28 cellular contexts compared by ENCODE assay signal in the genomic region with DNA sequence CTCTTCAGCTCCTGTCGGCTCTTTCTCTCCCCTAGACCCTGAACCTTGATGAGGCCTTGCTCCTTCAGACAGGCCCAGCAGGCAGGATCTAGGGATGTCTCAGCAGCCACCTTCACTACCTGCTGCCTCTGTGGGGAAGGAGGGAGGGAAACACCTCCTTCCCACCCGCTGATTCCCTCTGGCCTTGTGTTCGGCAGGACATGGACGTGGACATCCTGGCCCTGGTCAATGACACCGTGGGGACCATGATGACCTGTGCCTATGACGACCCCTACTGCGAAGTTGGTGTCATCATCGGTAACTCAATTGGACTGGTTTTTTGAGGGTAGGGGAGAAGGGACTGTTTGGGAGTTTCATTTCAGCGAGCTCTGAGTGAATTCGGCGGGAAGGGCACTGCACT. TPM values are rescaled to one million over a fixed set of nuclear protein-coding genes. Genes with fewer than 3 reads are reported as not detected.
DNase-seq lines count a peak whose midpoint lies in the region; ATAC-seq, FAIRE-seq and TF ChIP-seq lines count a peak whose summit lies in the region.
"Had no signal": no experiment of that assay in that cellular context is flagged by ENCODE, and none has a peak within 500 bp of the region (broad histone marks: within the 10 kb centered on the region; RNA-seq: fewer than 3 reads in every experiment).

No MANE protein-coding gene starts in this region.

- no peak overlapping the region for H2AK9ac ChIP-seq in IMR-90 (replicated peaks; ENCODE audit: low read depth, low read length, poor library complexity)

- TF ChIP-seq RAD21 in IMR-90 (IDR thresholded peaks at IDR 0.05; ENCODE audit: low read length): no peak
- no peak for TF ChIP-seq RAD21 in H1 (IDR thresholded peaks at IDR 0.05 in 1 of 2, conservative IDR thresholded peaks at IDR 0.05 in 1 of 2; ENCODE audit: low read depth in 2 of 2, low read length in 2 of 2)

- H3K9ac ChIP-seq in IMR-90 (ENCODE audit: low read depth, low read length): no peak overlapping the region
- H3K9ac ChIP-seq in H1 (replicated peaks in 1 of 4; ENCODE audit: extremely low read depth in 1 of 4, low read depth in 3 of 4, low read length in 3 of 4): no peak overlapping the region
- no peak overlapping the region for H3K9ac ChIP-seq in endodermal cell (ENCODE audit: extremely low read depth, low read length, poor library complexity, severe bottlenecking)
- H3K9ac ChIP-seq: SK-N-SH had no signal

- peak overlapping the region; percentile 14 for H2AFZ ChIP-seq in IMR-90 (replicated peaks; ENCODE audit: low read length, poor library complexity)
- H2AFZ ChIP-seq in H1 (ENCODE audit: low read length): no peak overlapping the region

- no peaks in the 10 kb centered on the region for H3K23me2 ChIP-seq in H1 (ENCODE audit: low read depth, low read length)

- H3K27ac Mint-ChIP-seq in endodermal cell: no peak overlapping the region
- H3K27ac Mint-ChIP-seq: CD8-positive, alpha-beta T cell had no signal

- H3K9me1 ChIP-seq in IMR-90 (ENCODE audit: insufficient read depth, low read length): no peaks in the 10 kb centered on the region

- no peak overlapping the region for H3K4me3 ChIP-seq in IMR-90 (ENCODE audit: insufficient read depth, low read depth, low read length)
- no peak overlapping the region for H3K4me3 ChIP-seq in H1 (ENCODE audit: extremely low read depth in 1 of 4, insufficient read depth in 2 of 4, low read depth in 3 of 4, low read length in 4 of 4)
- H3K4me3 ChIP-seq in spleen: no peak overlapping the region
- H3K4me3 ChIP-seq in endodermal cell (ENCODE audit: low read length): no peak overlapping the region
- H3K4me3 ChIP-seq: K562, MG63 had no signal

- intact Hi-C loops in IMR-90 (cut with micrococcal nuclease): no loop called here
- intact Hi-C loops in spleen (cut with DNase I; ENCODE audit: low total_unique reads): loop anchor here (2.0 kb wide), 1 partner anchor 152 kb away; no protein-coding TSS in a partner anchor

- H2BK12ac ChIP-seq in H1 (ENCODE audit: low read depth, low read length): 0 out of 2 replicates have a peak overlapping the region, but pooled peaks have one; percentile 7

- no peaks in the 10 kb centered on the region for H3K79me2 ChIP-seq in H1 (ENCODE audit: control insufficient read depth in 1 of 2, insufficient read depth in 2 of 2, low read length in 2 of 2)

- H3K23ac ChIP-seq in IMR-90 (ENCODE audit: low read depth, low read length) (no peak overlapping the region), H1 (ENCODE audit: insufficient read length) (no peak overlapping the region)

- no peak overlapping the region for H3K4ac ChIP-seq in IMR-90 (ENCODE audit: low read depth, low read length)
- H3K4ac ChIP-seq in H1 (replicated peaks; ENCODE audit: insufficient read length, low read depth, low read length): no peak overlapping the region

- dilution Hi-C loops in IMR-90 (cut with HindIII; ENCODE audit: low sequenced_read_pairs, unreplicated experiment): no loop called here

- CTCF ChIA-PET in IMR-90 (lab: Yijun Ruan, JAX): interaction anchor here (1.0 kb wide), 1 partner anchor 143 kb away, joined by 9 read pairs; no protein-coding TSS in a partner anchor
- CTCF ChIA-PET in H1 (lab: Charles Lee; ENCODE audit: partially characterized antibody): interaction anchor here (1.0 to 8.1 kb wide), 13 partner anchors 9 to 179 kb away, joined by 3 to 66 read pairs (median 4); no protein-coding TSS in a partner anchor

- no peak overlapping the region for H3K27ac ChIP-seq in IMR-90 (ENCODE audit: insufficient read depth, low read length)
- no peak overlapping the region for H3K27ac ChIP-seq in H1 (ENCODE audit: low read depth, low read length)
- H3K27ac ChIP-seq in spleen: no peak overlapping the region
- no peak overlapping the region for H3K27ac ChIP-seq in endodermal cell (ENCODE audit: low read depth, low read length)
- H3K27ac ChIP-seq: C4-2B had no signal

- H3K79me1 ChIP-seq in IMR-90 (ENCODE audit: low read depth in 1 of 2, low read length in 2 of 2) (no peaks in the 10 kb centered on the region), H1 (ENCODE audit: low read depth, low read length) (no peaks in the 10 kb centered on the region)

- ATAC-seq in IMR-90 (ENCODE audit: low read depth) (no peak), HG03159 (IDR thresholded peaks at IDR 0.05; ENCODE audit: unreplicated experiment) (no peak), HG02759 (IDR thresholded peaks at IDR 0.05; ENCODE audit: unreplicated experiment) (no peak)
- ATAC-seq: CD8-positive, alpha-beta T cell; HCT116; HepG2; K562 had no signal

- POLR2A ChIA-PET in IMR-90 (lab: Charles Lee; ENCODE audit: unreplicated experiment) (no interaction called here), H1 (lab: Charles Lee; ENCODE audit: partially characterized antibody) (no interaction called here)

- H3K36me3 ChIP-seq in IMR-90 (ENCODE audit: control insufficient read depth, insufficient read depth, low read length) (no peaks in the 10 kb centered on the region), H1 (ENCODE audit: control insufficient read depth in 2 of 4, insufficient read depth in 4 of 4, low read length in 3 of 4) (no peaks in the 10 kb centered on the region), spleen (no peaks in the 10 kb centered on the region), endodermal cell (ENCODE audit: control insufficient read depth, insufficient read depth, low read length) (no peaks in the 10 kb centered on the region)
- H3K36me3 ChIP-seq: MG63 had no signal

- H3K9me3 Mint-ChIP-seq in endodermal cell: no peaks in the 10 kb centered on the region
- H3K9me3 Mint-ChIP-seq: CD8-positive, alpha-beta T cell had no signal

- no peak for TF ChIP-seq CTCF in IMR-90 (conservative IDR thresholded peaks at IDR 0.05; ENCODE audit: low read depth, low read length)
- no peak for TF ChIP-seq CTCF in H1 (IDR thresholded peaks at IDR 0.05; ENCODE audit: control extremely low read depth in 1 of 3, insufficient read depth in 1 of 3, low read depth in 1 of 3, low read length in 3 of 3)
- TF ChIP-seq CTCF in spleen (IDR thresholded peaks at IDR 0.05 in 8 of 11, conservative IDR thresholded peaks at IDR 0.05 in 3 of 11): no peak
- TF ChIP-seq CTCF in endodermal cell (conservative IDR thresholded peaks at IDR 0.05): no peak

- peaks cover 8% of the 10 kb centered on the region for H3K27me3 ChIP-seq in IMR-90 (ENCODE audit: control insufficient read depth, insufficient read depth, low read length)
- H3K27me3 ChIP-seq in H1 (replicated peaks in 1 of 4; ENCODE audit: control insufficient read depth in 3 of 4, extremely low read depth in 1 of 4, insufficient read depth in 3 of 4, low read length in 3 of 4): no peaks in the 10 kb centered on the region
- H3K27me3 ChIP-seq in spleen (replicated peaks in 1 of 7): no peaks in the 10 kb centered on the region
- H3K27me3 ChIP-seq in endodermal cell (ENCODE audit: control insufficient read depth, insufficient read depth, low read length, poor library complexity, severe bottlenecking): no peaks in the 10 kb centered on the region
- H3K27me3 ChIP-seq: MG63 had no signal

- H3K4me1 ChIP-seq in IMR-90 (ENCODE audit: control insufficient read depth, insufficient read depth, low read length): no peaks in the 10 kb centered on the region
- no peaks in the 10 kb centered on the region for H3K4me1 ChIP-seq in H1 (replicated peaks in 1 of 4; ENCODE audit: control insufficient read depth in 3 of 4, insufficient read depth in 4 of 4, low read length in 3 of 4)
- peaks cover 0 to 25% (median 12%) of the 10 kb centered on the region in 6 donors for H3K4me1 ChIP-seq in spleen
- no peaks in the 10 kb centered on the region for H3K4me1 ChIP-seq in endodermal cell (ENCODE audit: control insufficient read depth, insufficient read depth, low read length)
- H3K4me1 ChIP-seq: Caco-2 had no signal

- H4K91ac ChIP-seq in IMR-90 (ENCODE audit: insufficient read depth, low read depth, low read length) (no peak overlapping the region), H1 (replicated peaks; ENCODE audit: insufficient read length, low read length) (no peak overlapping the region)

- H3K9me3 ChIP-seq in IMR-90 (ENCODE audit: control insufficient read depth, insufficient read depth, low read length) (no peaks in the 10 kb centered on the region), H1 (ENCODE audit: insufficient read depth in 2 of 2, low read depth in 1 of 2, low read length in 1 of 2) (no peaks in the 10 kb centered on the region), spleen (no peaks in the 10 kb centered on the region), endodermal cell (ENCODE audit: control insufficient read depth, low read length) (no peaks in the 10 kb centered on the region)
- H3K9me3 ChIP-seq: Caco-2, MG63, SK-N-SH had no signal

- no peak overlapping the region for H3K56ac ChIP-seq in IMR-90 (ENCODE audit: extremely low read depth, insufficient read depth, low read length)
- H3K56ac ChIP-seq in H1 (replicated peaks; ENCODE audit: insufficient read length, low read depth, low read length): no peak overlapping the region

- in situ Hi-C loops in IMR-90 (cut with MboI; ENCODE audit: low sequenced_read_pairs): no loop called here

- no peak overlapping the region for H3K4me2 ChIP-seq in IMR-90 (ENCODE audit: low read depth, low read length)
- H3K4me2 ChIP-seq in H1 (ENCODE audit: insufficient read depth in 1 of 2, low read depth in 2 of 2, low read length in 2 of 2): no peak overlapping the region
- H3K4me2 ChIP-seq: SK-N-SH had no signal

- H4K20me1 ChIP-seq in IMR-90 (ENCODE audit: insufficient read depth, low read length) (no peaks in the 10 kb centered on the region), H1 (replicated peaks in 1 of 2; ENCODE audit: control insufficient read depth in 1 of 2, insufficient read depth in 2 of 2, low read length in 2 of 2) (no peaks in the 10 kb centered on the region)

- H3K4me3 Mint-ChIP-seq in endodermal cell: no peak overlapping the region
- H3K4me3 Mint-ChIP-seq: CD8-positive, alpha-beta T cell had no signal

- H2AK5ac ChIP-seq in IMR-90 (ENCODE audit: low read depth, low read length) (peak overlapping the region; percentile 52; the same call in 1 of the 2 replicates), H1 (ENCODE audit: low read depth, low read length) (no peak overlapping the region)

- peaks cover 4% of the 10 kb centered on the region for H3K27me3 Mint-ChIP-seq in endodermal cell (ENCODE audit: insufficient read depth)

- no peaks in the 10 kb centered on the region for H3K36me3 Mint-ChIP-seq in endodermal cell (ENCODE audit: low read depth)
- H3K36me3 Mint-ChIP-seq: CD8-positive, alpha-beta T cell had no signal

- TF ChIP-seq POLR2A in IMR-90 (IDR thresholded peaks at IDR 0.05; ENCODE audit: low read depth, low read length) (no peak), H1 (IDR thresholded peaks at IDR 0.05; ENCODE audit: control extremely low read depth in 1 of 2, low read depth in 2 of 2, low read length in 2 of 2) (no peak), spleen (IDR thresholded peaks at IDR 0.05) (no peak)

- H3K18ac ChIP-seq in IMR-90 (ENCODE audit: low read depth, low read length) (no peak overlapping the region), H1 (ENCODE audit: extremely low read depth, low read length) (no peak overlapping the region)

- BruUV-seq in IMR-90 (replicated peaks; lab: Mats Ljungman, UMichigan): no TSS peak

- H3K4me1 Mint-ChIP-seq in endodermal cell: peaks cover 6% of the 10 kb centered on the region

- no peak for DNase-seq in IMR-90
- no peak for DNase-seq in H1 (ENCODE audit: low read depth in 1 of 2, low spot score in 2 of 2)
- peak; percentile 56 for DNase-seq in spleen
- no peak for DNase-seq in UCSD-AML1 (lab: John Stamatoyannopoulos, UW; ENCODE audit: unreplicated experiment)
- no peak for DNase-seq in endodermal cell
- DNase-seq: Caco-2; CD8-positive, alpha-beta T cell; DMS 273 treated with DMSO at 0.1 percent for 48 hours; DMS79 treated with DMSO at 0.1 percent for 48 hours; GOT3; NCI-H1105 treated with DMSO at 0.1 percent for 48 hours; NCI-H146; NCI-H1930; NCI-H2107; NCI-H446; NCI-H524 treated with DMSO at 0.1 percent for 48 hours; NCI-H774; SK-N-SH; SW 1271 had no signal

- FAIRE-seq in H1 (lab: Jason Lieb, UNC): no peak
- FAIRE-seq: GM12892, HepG2, K562, RCC 7860 had no signal

- H2BK120ac ChIP-seq in IMR-90 (ENCODE audit: low read depth, low read length) (no peak overlapping the region), H1 (replicated peaks; ENCODE audit: low read depth, low read length) (no peak overlapping the region)

- 93% methylated on average over 7 of the region's 11 CpGs; no CpG with 5 or more reads in 1 of the 2 experiments for WGBS in IMR-90 (ENCODE audit: extremely low coverage in 2 of 2, insufficient read length in 1 of 2), 2 experiments
- WGBS in H1 (ENCODE audit: extremely low coverage in 1 of 2, insufficient coverage in 1 of 2, insufficient read length in 1 of 2, insufficient replicate concordance in 2 of 2, low coverage in 1 of 2, low lambda C conversion rate in 2 of 2, missing lambda C conversion rate in 1 of 2), 2 experiments: 96% methylated on average over 11 of the region's 11 CpGs; no CpG with 5 or more reads in 1 of the 2 experiments
- 87 to 93% (median 90%) methylated on average over 11 of the region's 11 CpGs for WGBS in spleen, 5 donors
- 95 to 98% methylated on average over 10 to 11 of the region's 11 CpGs for WGBS in endodermal cell (ENCODE audit: insufficient coverage in 1 of 2, insufficient read length in 1 of 2), 2 experiments

- no peak overlapping the region for H2BK20ac ChIP-seq in IMR-90 (ENCODE audit: low read depth, low read length)
- H2BK20ac ChIP-seq in H1 (ENCODE audit: low read length): no peak overlapping the region; the same call in 1 of the 2 replicates

- H2BK15ac ChIP-seq in IMR-90 (ENCODE audit: low read depth, low read length) (no peak overlapping the region), H1 (ENCODE audit: low read length) (no peak overlapping the region)

- no peak for TF ChIP-seq EP300 in H1 (IDR thresholded peaks at IDR 0.05; ENCODE audit: borderline replicate concordance in 1 of 2, low read depth in 2 of 2, low read length in 2 of 2)

- H3K14ac ChIP-seq in IMR-90 (replicated peaks; ENCODE audit: low read depth, low read length) (no peak overlapping the region), H1 (ENCODE audit: insufficient read length) (peak overlapping the region; percentile 69)

- H4K5ac ChIP-seq in IMR-90 (ENCODE audit: low read depth, low read length) (no peak overlapping the region), H1 (ENCODE audit: insufficient read length, low read depth, low read length) (no peak overlapping the region)

- no peak overlapping the region for H4K8ac ChIP-seq in IMR-90 (ENCODE audit: low read depth in 2 of 2, low read length in 2 of 2)
- no peak overlapping the region for H4K8ac ChIP-seq in H1 (ENCODE audit: extremely low read depth, insufficient read depth, low read length)

- no peak overlapping the region for H2BK5ac ChIP-seq in IMR-90 (ENCODE audit: low read depth, low read length, poor library complexity, severe bottlenecking)
- no peak overlapping the region for H2BK5ac ChIP-seq in H1 (ENCODE audit: low read depth, low read length)

RNA-seq across cellular contexts. Expression of a gene that starts 20.3 kb away (rescaled TPM):
- under 0.01 TPM in 1 of 2 replicates, not detected in the other for total RNA-seq in IMR-90 (2012; rRNA removed)
- 0.03 and 0.07 TPM in 2 replicates for polyA plus RNA-seq in IMR-90 (2012; rRNA removed)
- polyA plus RNA-seq in IMR-90 (2012; cell fraction: cytosol; rRNA removed): 0.12 TPM in 1 of 2 replicates, not detected in the other
- polyA plus RNA-seq in IMR-90 (2012; cell fraction: nucleus; rRNA removed; ENCODE audit: low replicate concordance): 0.10 and 0.11 TPM in 2 replicates
- 0.11 and 0.78 TPM in 2 replicates for total RNA-seq in H1 (2021; fragmentation: NEBNext Ultra II Directional; extraction: Animal tissue kit (Norgen Biotek cat#: 25700))
- 0.05 and 0.12 TPM in 2 replicates for polyA plus RNA-seq in H1 (2011; rRNA removed)
- 0.12 TPM for polyA plus RNA-seq in H1 (2011; cell fraction: cytosol; rRNA removed)
- 0.24 TPM for polyA plus RNA-seq in H1 (2011; cell fraction: nucleus; rRNA removed)
- 0.09 to 0.12 TPM (median 0.12 TPM) in 3 of 4 replicates, not detected in the other for polyA plus RNA-seq in H1 (2012, experiment 1 of 2)
- polyA plus RNA-seq in H1 (2012, experiment 2 of 2): not detected
- 0.18 TPM for polyA plus RNA-seq in H1 (2013, experiment 1 of 2)
- polyA plus RNA-seq in H1 (2013, experiment 2 of 2): 0.11 TPM
- polyA minus RNA-seq in H1 (2011; rRNA and poly(A)+ RNA removed): 0.37 TPM in 1 of 2 replicates, not detected in the other
- polyA minus RNA-seq in H1 (2011; cell fraction: cytosol; rRNA and poly(A)+ RNA removed): not detected
- polyA minus RNA-seq in H1 (2011; cell fraction: nucleus; rRNA and poly(A)+ RNA removed): not detected
- 1 to 10 TPM in 2 of 7 donors, under 1 TPM in 4, not detected in 1; 0.43 to 3.0 (median 0.79) TPM for total RNA-seq in spleen
- 1 to 10 TPM in 1 of 3 donors, under 1 TPM in 2; 0.26 to 1.1 (median 0.46) TPM for polyA plus RNA-seq in spleen
- total RNA-seq in endodermal cell: under 1 TPM in 1 of 2 donors, not detected in 1; 0.22 TPM
- not detected for polyA plus RNA-seq in endodermal cell (2013, experiment 1 of 2)
- not detected for polyA plus RNA-seq in endodermal cell (2013, experiment 2 of 2)

RNA-seq across cellular contexts. Expression of a gene that starts 37.8 kb away (rescaled TPM):
- total RNA-seq in IMR-90 (2012; rRNA removed) (90.5 and 107 TPM in 2 replicates), spleen (100 to 1,000 TPM in 1 of 7 donors, 10 to 100 TPM in 6; 59.3 to 108 (median 81.0) TPM), endodermal cell (10 to 100 TPM; 38.0 to 78.8 TPM)
- polyA plus RNA-seq in IMR-90 (2012; rRNA removed) (47.7 and 53.7 TPM in 2 replicates), H1 (2011; rRNA removed) (55.8 and 91.2 TPM in 2 replicates), spleen (10 to 100 TPM; 19.0 to 32.5 (median 19.1) TPM)
- polyA plus RNA-seq in IMR-90 (2012; cell fraction: cytosol; rRNA removed): 31.0 and 34.7 TPM in 2 replicates
- 30.4 and 36.1 TPM in 2 replicates for polyA plus RNA-seq in IMR-90 (2012; cell fraction: nucleus; rRNA removed; ENCODE audit: low replicate concordance)
- total RNA-seq in H1 (2021; fragmentation: NEBNext Ultra II Directional; extraction: Animal tissue kit (Norgen Biotek cat#: 25700)): 237 and 247 TPM in 2 replicates
- polyA plus RNA-seq in H1 (2011; cell fraction: cytosol; rRNA removed): 99.9 TPM
- 110 TPM for polyA plus RNA-seq in H1 (2011; cell fraction: nucleus; rRNA removed)
- 178 to 213 TPM (median 203 TPM) in 4 replicates for polyA plus RNA-seq in H1 (2012, experiment 1 of 2)
- polyA plus RNA-seq in H1 (2012, experiment 2 of 2): 65.2 TPM
- polyA plus RNA-seq in H1 (2013, experiment 1 of 2): 115 TPM
- 110 TPM for polyA plus RNA-seq in H1 (2013, experiment 2 of 2)
- 135 and 144 TPM in 2 replicates for polyA minus RNA-seq in H1 (2011; rRNA and poly(A)+ RNA removed)
- 76.1 TPM for polyA minus RNA-seq in H1 (2011; cell fraction: cytosol; rRNA and poly(A)+ RNA removed)
- polyA minus RNA-seq in H1 (2011; cell fraction: nucleus; rRNA and poly(A)+ RNA removed): 44.9 TPM
- polyA plus RNA-seq in endodermal cell (2013, experiment 1 of 2): 48.2 TPM
- polyA plus RNA-seq in endodermal cell (2013, experiment 2 of 2): 45.5 TPM
